In genomic region chr4:151226004-151226932, GRCh38 we compare ENCODE assay signal across 9 cellular contexts. TPM values are rescaled to one million over a fixed set of nuclear protein-coding genes. Genes with fewer than 3 reads are reported as not detected.
DNase-seq lines count a peak whose midpoint lies in the region; ATAC-seq and TF ChIP-seq lines count a peak whose summit lies in the region.
"Had no signal": no experiment of that assay in that cellular context is flagged by ENCODE, and none has a peak within 500 bp of the region (broad histone marks: within the 10 kb centered on the region; RNA-seq: fewer than 3 reads in every experiment).

No MANE protein-coding gene starts in this region.

- no peak overlapping the region for H3K4ac ChIP-seq in mesenchymal stem cell (ENCODE audit: low read depth in 1 of 2, low read length in 2 of 2)

- WGBS in mesenchymal stem cell, result 28% methylated on average over 6 of the region's 10 CpGs
- 18 to 19% methylated on average over 10 of the region's 10 CpGs for WGBS in tibial nerve, 2 donors

- H2AFZ ChIP-seq in mesenchymal stem cell (ENCODE audit: low read depth, low read length), result no peak overlapping the region

- H2BK120ac ChIP-seq in mesenchymal stem cell (ENCODE audit: low read depth, low read length), result no peak overlapping the region

- no peak overlapping the region for H2BK15ac ChIP-seq in mesenchymal stem cell (ENCODE audit: low read depth, poor library complexity, severe bottlenecking)

- H3K14ac ChIP-seq in mesenchymal stem cell (ENCODE audit: low read length in 2 of 2), result no peak overlapping the region

- DNase-seq in endothelial cell (ENCODE audit: low spot score), result no peak
- peak; percentile 85 for DNase-seq in mesenchymal stem cell
- no peak for DNase-seq in tibial nerve (ENCODE audit: low spot score in 2 of 2)
- no peak for DNase-seq in stimulated activated naive CD8-positive, alpha-beta T cell treated with anti-CD3 and anti-CD28 coated beads, Interleukin-15, amount 100 ng/mL, for 72 hours
- no peak for DNase-seq in activated naive CD8-positive, alpha-beta T cell treated with anti-CD3 and anti-CD28 coated beads for 36 hours
- DNase-seq in SJCRH30, result no peak
- DNase-seq: NCI-H748 treated with DMSO at 0.1 percent for 48 hours had no signal

- H2BK5ac ChIP-seq in mesenchymal stem cell (ENCODE audit: low read depth, low read length, poor library complexity, severe bottlenecking), result no peak overlapping the region

- H2BK12ac ChIP-seq in mesenchymal stem cell (ENCODE audit: low read length in 2 of 2), result no peak overlapping the region

- peak overlapping the region; percentile 36 for H3K27ac ChIP-seq in HUES48 (ENCODE audit: low read depth, low read length)
- peak overlapping the region; percentile 79 for H3K27ac ChIP-seq in mesenchymal stem cell (ENCODE audit: low read length, poor library complexity, severe bottlenecking)
- H3K27ac ChIP-seq in tibial nerve, result peak overlapping the region; percentile 55 to 96 (median 80)
- no peak overlapping the region for H3K27ac ChIP-seq in SJCRH30

- no peak overlapping the region for H3K4me3 Mint-ChIP-seq in endothelial cell (ENCODE audit: unreplicated experiment)
- no peak overlapping the region for H3K4me3 Mint-ChIP-seq in stimulated activated naive CD8-positive, alpha-beta T cell treated with anti-CD3 and anti-CD28 coated beads, Interleukin-15, amount 100 ng/mL, for 72 hours
- no peak overlapping the region for H3K4me3 Mint-ChIP-seq in activated naive CD8-positive, alpha-beta T cell treated with anti-CD3 and anti-CD28 coated beads for 36 hours

- H3K23ac ChIP-seq in mesenchymal stem cell (ENCODE audit: low read length in 2 of 2), result no peak overlapping the region

- no peak for TF ChIP-seq CTCF in endothelial cell (IDR thresholded peaks at IDR 0.05; ENCODE audit: unreplicated experiment)
- no peak for TF ChIP-seq CTCF in tibial nerve (IDR thresholded peaks at IDR 0.05)

- peaks cover 3% of the 10 kb centered on the region for H3K27me3 Mint-ChIP-seq in endothelial cell (ENCODE audit: unreplicated experiment)
- H3K27me3 Mint-ChIP-seq in stimulated activated naive CD8-positive, alpha-beta T cell treated with anti-CD3 and anti-CD28 coated beads, Interleukin-15, amount 100 ng/mL, for 72 hours, result peaks cover 62% of the 10 kb centered on the region
- H3K27me3 Mint-ChIP-seq in activated naive CD8-positive, alpha-beta T cell treated with anti-CD3 and anti-CD28 coated beads for 36 hours, result peaks cover 60% of the 10 kb centered on the region

- H3K18ac ChIP-seq in mesenchymal stem cell (ENCODE audit: low read depth in 1 of 2, low read length in 2 of 2), result peak overlapping the region in 1 of 2 experiments; percentile 12

- H3K4me1 ChIP-seq in HUES48 (ENCODE audit: control insufficient read depth, insufficient read depth, low read length) (no peaks in the 10 kb centered on the region), mesenchymal stem cell (ENCODE audit: control insufficient read depth, insufficient read depth, low read depth, low read length) (no peaks in the 10 kb centered on the region), tibial nerve (peaks cover 0 to 62% (median 22%) of the 10 kb centered on the region in 4 donors), SJCRH30 (peaks cover 12% of the 10 kb centered on the region)

- H3K36me3 ChIP-seq in HUES48 (ENCODE audit: control insufficient read depth, insufficient read depth, low read length), result no peaks in the 10 kb centered on the region; the same call in 1 of the 2 replicates
- peaks cover 0 to 27% of the 10 kb centered on the region in 2 experiments for H3K36me3 ChIP-seq in mesenchymal stem cell (ENCODE audit: control insufficient read depth in 1 of 2, insufficient read depth in 2 of 2, low read depth in 1 of 2, low read length in 2 of 2)
- peaks cover 0 to 7% (median 0%) of the 10 kb centered on the region in 3 donors for H3K36me3 ChIP-seq in tibial nerve
- no peaks in the 10 kb centered on the region for H3K36me3 ChIP-seq in SJCRH30

- peak overlapping the region; percentile 60 for H3K4me2 ChIP-seq in mesenchymal stem cell (ENCODE audit: low read length, poor library complexity, severe bottlenecking)

- H3K27me3 ChIP-seq in HUES48 (ENCODE audit: control insufficient read depth, insufficient read depth, low read length) (no peaks in the 10 kb centered on the region), mesenchymal stem cell (ENCODE audit: control insufficient read depth in 1 of 2, insufficient read depth in 1 of 2, low read length in 2 of 2) (no peaks in the 10 kb centered on the region), tibial nerve (no peaks in the 10 kb centered on the region), SJCRH30 (no peaks in the 10 kb centered on the region)

- H3K4me1 Mint-ChIP-seq in endothelial cell (ENCODE audit: unreplicated experiment), result peaks cover 27% of the 10 kb centered on the region
- H3K4me1 Mint-ChIP-seq in stimulated activated naive CD8-positive, alpha-beta T cell treated with anti-CD3 and anti-CD28 coated beads, Interleukin-15, amount 100 ng/mL, for 72 hours, result no peaks in the 10 kb centered on the region
- no peaks in the 10 kb centered on the region for H3K4me1 Mint-ChIP-seq in activated naive CD8-positive, alpha-beta T cell treated with anti-CD3 and anti-CD28 coated beads for 36 hours

- no peaks in the 10 kb centered on the region for H3K9me3 ChIP-seq in HUES48 (ENCODE audit: control insufficient read depth, insufficient read depth, low read length)
- H3K9me3 ChIP-seq in mesenchymal stem cell (ENCODE audit: control insufficient read depth, low read length), result no peaks in the 10 kb centered on the region
- no peaks in the 10 kb centered on the region for H3K9me3 ChIP-seq in tibial nerve
- H3K9me3 ChIP-seq in SJCRH30 (replicated peaks), result no peaks in the 10 kb centered on the region

- peak overlapping the region; percentile 10 for H3K27ac Mint-ChIP-seq in endothelial cell (ENCODE audit: unreplicated experiment)
- no peak overlapping the region for H3K27ac Mint-ChIP-seq in stimulated activated naive CD8-positive, alpha-beta T cell treated with anti-CD3 and anti-CD28 coated beads, Interleukin-15, amount 100 ng/mL, for 72 hours
- H3K27ac Mint-ChIP-seq in activated naive CD8-positive, alpha-beta T cell treated with anti-CD3 and anti-CD28 coated beads for 36 hours, result no peak overlapping the region

- no peak for TF ChIP-seq POLR2A in tibial nerve (IDR thresholded peaks at IDR 0.05)

- no peak overlapping the region for H2AK5ac ChIP-seq in mesenchymal stem cell (ENCODE audit: low read length, severe bottlenecking)

- H3K79me1 ChIP-seq in mesenchymal stem cell (replicated peaks; ENCODE audit: low read length, poor library complexity, severe bottlenecking), result peaks cover 14% of the 10 kb centered on the region

- H4K8ac ChIP-seq in mesenchymal stem cell (ENCODE audit: low read length), result no peak overlapping the region

- H3K4me3 ChIP-seq in HUES48 (ENCODE audit: low read depth, low read length), result no peak overlapping the region
- H3K4me3 ChIP-seq in mesenchymal stem cell (ENCODE audit: insufficient read depth in 1 of 2, low read depth in 1 of 2, low read length in 2 of 2), result peak overlapping the region in 1 of 2 experiments; percentile 86
- peak overlapping the region; percentile 18 to 53 (median 30) for H3K4me3 ChIP-seq in tibial nerve
- H3K4me3 ChIP-seq in SJCRH30, result no peak overlapping the region

- peak in 1 of 2 donors; percentile 75 for TF ChIP-seq EP300 in tibial nerve (IDR thresholded peaks at IDR 0.05)

- H3K36me3 Mint-ChIP-seq in endothelial cell (ENCODE audit: low read depth, unreplicated experiment), result peaks cover 10% of the 10 kb centered on the region
- no peaks in the 10 kb centered on the region for H3K36me3 Mint-ChIP-seq in activated naive CD8-positive, alpha-beta T cell treated with anti-CD3 and anti-CD28 coated beads for 36 hours

- no peak for ATAC-seq in stimulated activated naive CD8-positive, alpha-beta T cell treated with anti-CD3 and anti-CD28 coated beads, Interleukin-15, amount 100 ng/mL, for 72 hours
- ATAC-seq in GM21619 (IDR thresholded peaks at IDR 0.05; ENCODE audit: unreplicated experiment), result no peak

- no peaks in the 10 kb centered on the region for H3K9me3 Mint-ChIP-seq in endothelial cell (ENCODE audit: unreplicated experiment)
- H3K9me3 Mint-ChIP-seq in stimulated activated naive CD8-positive, alpha-beta T cell treated with anti-CD3 and anti-CD28 coated beads, Interleukin-15, amount 100 ng/mL, for 72 hours, result no peaks in the 10 kb centered on the region
- no peaks in the 10 kb centered on the region for H3K9me3 Mint-ChIP-seq in activated naive CD8-positive, alpha-beta T cell treated with anti-CD3 and anti-CD28 coated beads for 36 hours

- H3K9ac ChIP-seq in HUES48 (ENCODE audit: low read depth, low read length), result no peak overlapping the region
- H3K9ac ChIP-seq in mesenchymal stem cell (ENCODE audit: low read length), result peak overlapping the region; percentile 98

- H4K91ac ChIP-seq in mesenchymal stem cell (ENCODE audit: low read length), result no peak overlapping the region

RNA-seq across cellular contexts. Expression of gene PRSS48, which starts 50.7 kb away (rescaled TPM):
- not detected for total RNA-seq in endothelial cell (ENCODE audit: unreplicated experiment)
- not detected for polyA plus RNA-seq in mesenchymal stem cell (2013, experiment 1 of 2)
- polyA plus RNA-seq in mesenchymal stem cell (2013, experiment 2 of 2), result not detected
- total RNA-seq in tibial nerve, result not detected
- total RNA-seq in activated naive CD8-positive, alpha-beta T cell treated with anti-CD3 and anti-CD28 coated beads for 36 hours, result not detected
- not detected in 2 replicates for total RNA-seq in SJCRH30 (2014; rRNA removed; shearing (Covaris generic))

Comparison
In these comparisons a context has a peak if more than half of its experiments do, and no peak if none do; other contexts are left out.
1. H3K4me3 ChIP-seq: peak in tibial nerve (4 of 4); none in HUES48 (single experiment) and SJCRH30 (single experiment).